Comparison of ENCODE assay signal across 23 cellular contexts in genomic region chr14:54709867-54710266, GRCh38.
"Had no signal": no experiment of that assay in that cellular context is flagged by ENCODE, and none has a peak within 500 bp of the region (broad histone marks: within the 10 kb centered on the region; RNA-seq: fewer than 3 reads in every experiment).

No MANE protein-coding gene starts in this region.

- H3K4me3 ChIP-seq: coronary artery, esophagus muscularis mucosa, gastroesophageal sphincter, heart left ventricle, ovary, prostate gland, skin epidermis, tibial nerve had no signal

- FAIRE-seq: bronchial epithelial cell, keratinocyte had no signal

- DNase-seq: activated CD4-positive, alpha-beta T cell treated with anti-CD3 and anti-CD28 coated beads, Interleukin-2, amount 50 U/mL, for 4 hours; activated CD8-positive, alpha-beta memory T cell treated with anti-CD3 and anti-CD28 coated beads, Interleukin-2, amount 50 U/mL, for 48 hours; activated naive CD4-positive, alpha-beta T cell; activated T-cell treated with anti-CD3 and anti-CD28 coated beads, Interleukin-2, amount 50 U/mL, for 4 hours; amniotic stem cell; cerebellar nuclear complex; heart left ventricle; left colon; ovary; right cardiac atrium; stimulated activated CD4-positive, alpha-beta T cell treated with anti-CD3 and anti-CD28 coated beads, Interleukin-1b, Interleukin-23, amount 100 ng/mL, for 48 hours; substantia nigra; T1000 had no signal

- ATAC-seq: gastroesophageal sphincter, heart left ventricle, left colon, right cardiac atrium, WTC11 had no signal

- H3K27ac ChIP-seq: neutrophil, ovary, prostate gland, tibial nerve had no signal

- H3K4me1 ChIP-seq: prostate gland had no signal

- H3K27me3 ChIP-seq: esophagus muscularis mucosa, gastroesophageal sphincter, heart left ventricle, neutrophil, ovary, tibial nerve had no signal

- H3K9me3 ChIP-seq: esophagus muscularis mucosa, gastroesophageal sphincter, heart left ventricle, neutrophil, ovary, prostate gland, tibial nerve had no signal

- H3K36me3 ChIP-seq: esophagus muscularis mucosa, gastroesophageal sphincter, heart left ventricle, neutrophil, ovary, prostate gland, tibial nerve had no signal
